1 cellular context compared by ENCODE assay signal in the genomic region with DNA sequence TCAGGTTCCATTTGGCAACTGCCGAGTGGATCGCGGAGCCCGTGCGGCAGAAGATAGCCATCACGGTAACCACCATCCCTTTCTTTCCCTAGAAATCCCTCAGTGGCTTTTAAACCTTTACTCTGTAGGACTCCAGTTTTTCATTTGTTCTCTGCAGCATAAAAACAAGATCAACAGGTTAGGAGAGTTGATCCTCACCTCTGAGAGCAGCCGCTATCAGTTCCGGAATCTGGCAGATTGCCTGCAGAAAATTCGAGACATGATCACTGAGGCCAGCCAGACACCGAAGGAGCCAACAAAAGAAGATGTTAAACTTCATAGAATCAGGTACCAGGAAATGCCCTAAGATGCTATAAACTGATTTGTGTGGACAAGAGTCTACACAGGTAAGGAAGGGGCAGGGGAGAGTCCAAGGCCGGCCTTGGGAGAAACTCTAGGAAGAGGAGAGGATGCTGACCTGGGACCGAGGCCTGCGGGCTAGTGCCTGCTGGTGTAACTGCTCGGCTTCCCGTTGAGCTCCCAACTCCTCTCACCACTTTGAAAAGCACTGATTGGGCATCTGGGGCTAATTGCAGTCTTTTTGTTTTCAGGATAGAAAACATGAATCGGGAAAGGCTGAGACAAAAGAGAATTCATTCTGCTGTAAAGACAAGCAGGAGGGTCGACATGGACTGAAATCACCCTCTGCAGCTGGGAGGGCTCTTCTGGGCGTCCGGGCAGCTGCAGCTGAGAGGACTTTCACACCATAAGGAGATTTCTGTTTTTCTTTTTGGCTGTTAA.
TF ChIP-seq lines count a peak whose summit lies in the region.

No MANE protein-coding gene starts in this region.

TF ChIP-seq in IMR-90, 13 proteins besides CTCF, POLR2A, EP300 and RAD21:
- TF ChIP-seq MAFK (IDR thresholded peaks at IDR 0.05; ENCODE audit: low read depth, low read length), result no peak
- TF ChIP-seq NFE2L2 (IDR thresholded peaks at IDR 0.05; ENCODE audit: low read depth, low read length), result no peak
- no peak for TF ChIP-seq CHD1 (IDR thresholded peaks at IDR 0.05; ENCODE audit: low read depth, low read length)
- TF ChIP-seq, protein P1, sequence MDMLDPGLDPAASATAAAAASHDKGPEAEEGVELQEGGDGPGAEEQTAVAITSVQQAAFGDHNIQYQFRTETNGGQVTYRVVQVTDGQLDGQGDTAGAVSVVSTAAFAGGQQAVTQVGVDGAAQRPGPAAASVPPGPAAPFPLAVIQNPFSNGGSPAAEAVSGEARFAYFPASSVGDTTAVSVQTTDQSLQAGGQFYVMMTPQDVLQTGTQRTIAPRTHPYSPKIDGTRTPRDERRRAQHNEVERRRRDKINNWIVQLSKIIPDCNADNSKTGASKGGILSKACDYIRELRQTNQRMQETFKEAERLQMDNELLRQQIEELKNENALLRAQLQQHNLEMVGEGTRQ (IDR thresholded peaks at IDR 0.05; ENCODE audit: low read depth, low read length), result no peak
- TF ChIP-seq, protein P2, sequence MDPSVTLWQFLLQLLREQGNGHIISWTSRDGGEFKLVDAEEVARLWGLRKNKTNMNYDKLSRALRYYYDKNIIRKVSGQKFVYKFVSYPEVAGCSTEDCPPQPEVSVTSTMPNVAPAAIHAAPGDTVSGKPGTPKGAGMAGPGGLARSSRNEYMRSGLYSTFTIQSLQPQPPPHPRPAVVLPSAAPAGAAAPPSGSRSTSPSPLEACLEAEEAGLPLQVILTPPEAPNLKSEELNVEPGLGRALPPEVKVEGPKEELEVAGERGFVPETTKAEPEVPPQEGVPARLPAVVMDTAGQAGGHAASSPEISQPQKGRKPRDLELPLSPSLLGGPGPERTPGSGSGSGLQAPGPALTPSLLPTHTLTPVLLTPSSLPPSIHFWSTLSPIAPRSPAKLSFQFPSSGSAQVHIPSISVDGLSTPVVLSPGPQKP (IDR thresholded peaks at IDR 0.05; ENCODE audit: borderline replicate concordance, low read depth, low read length), result no peak
- TF ChIP-seq SMC3 (IDR thresholded peaks at IDR 0.05; ENCODE audit: low read depth, low read length), result no peak
- TF ChIP-seq RFX5 (IDR thresholded peaks at IDR 0.05; ENCODE audit: low read depth, low read length), result no peak
- TF ChIP-seq CEBPB (IDR thresholded peaks at IDR 0.05; ENCODE audit: low read depth, low read length), result no peak
- TF ChIP-seq MXI1 (IDR thresholded peaks at IDR 0.05; ENCODE audit: borderline replicate concordance, low read depth, low read length), result no peak
- TF ChIP-seq FOS (IDR thresholded peaks at IDR 0.05; ENCODE audit: low read depth, low read length), result no peak
- no peak for TF ChIP-seq BHLHE40 (IDR thresholded peaks at IDR 0.05; ENCODE audit: low read depth, low read length)
- no peak for TF ChIP-seq MAZ (IDR thresholded peaks at IDR 0.05; ENCODE audit: borderline replicate concordance, low read depth, low read length)
- no peak for TF ChIP-seq RCOR1 (IDR thresholded peaks at IDR 0.05; ENCODE audit: insufficient replicate concordance, low read length)
